8 cellular contexts compared by ENCODE assay signal in the genomic region with DNA sequence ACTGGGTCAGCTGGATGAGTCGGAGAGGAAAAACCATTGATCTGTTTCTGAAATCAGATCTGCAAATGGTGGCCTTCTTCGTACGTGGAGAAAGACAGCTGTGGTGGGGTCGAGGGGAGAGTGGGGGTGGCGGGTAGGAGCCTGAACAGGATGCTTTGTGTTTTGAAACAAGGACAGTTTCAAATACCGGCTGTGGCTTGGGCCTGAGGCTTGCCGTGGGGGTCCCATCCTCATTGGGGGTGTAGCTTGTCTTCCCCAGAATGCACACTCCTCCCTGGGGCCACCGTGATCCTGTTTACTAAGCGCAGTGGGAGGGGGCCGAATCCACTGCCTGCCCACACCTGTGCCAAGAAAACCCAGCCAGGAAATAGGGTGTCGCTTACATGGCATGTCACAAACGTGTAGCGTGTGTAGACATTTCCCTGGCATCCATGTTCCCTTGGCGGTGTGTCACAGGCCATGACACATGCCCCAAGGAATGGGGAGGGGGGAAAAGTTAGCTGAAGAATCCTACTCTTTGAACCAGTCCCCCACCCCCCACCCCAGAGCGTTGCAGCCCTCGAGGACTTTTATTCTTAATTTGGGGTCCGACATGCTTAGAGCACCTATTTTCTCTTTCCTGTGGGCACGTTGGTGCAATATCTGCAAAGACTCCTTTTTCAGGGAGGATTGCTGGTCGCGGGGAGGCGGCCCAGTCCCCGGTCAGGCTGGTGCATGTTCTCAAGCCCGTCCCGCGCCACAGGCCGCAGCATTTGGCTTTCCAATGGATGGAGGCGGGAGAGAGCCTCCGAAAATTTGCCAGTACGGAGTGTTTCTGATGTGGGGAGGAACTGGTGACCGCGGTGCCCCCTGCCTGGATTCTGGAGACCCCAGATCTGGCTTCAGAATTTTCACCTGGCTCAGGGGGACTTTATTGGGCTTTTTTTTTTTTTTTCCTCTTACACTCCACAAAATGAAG. TPM values are rescaled to one million over a fixed set of nuclear protein-coding genes. Genes with fewer than 3 reads are reported as not detected.
A peak's percentile ranks its signal among the peaks of the same experiment; 100 is the strongest.
DNase-seq lines count a peak whose midpoint lies in the region; ATAC-seq, FAIRE-seq and TF ChIP-seq lines count a peak whose summit lies in the region.

No MANE protein-coding gene starts in this region.

- dilution Hi-C loops in keratinocyte (cut with MboI; ENCODE audit: extremely low pct_ligation_motif_present, low sequenced_read_pairs) = no loop called here

- H3K79me2 ChIP-seq in DND-41 (ENCODE audit: insufficient read depth, low read length) = peaks cover 66% of the 10 kb centered on the region
- H3K79me2 ChIP-seq in astrocyte (ENCODE audit: insufficient read depth, low read length) = peaks cover 65% of the 10 kb centered on the region
- peaks cover 64% of the 10 kb centered on the region for H3K79me2 ChIP-seq in keratinocyte (ENCODE audit: control insufficient read depth, insufficient read depth, low read length)

- H4K20me1 ChIP-seq in DND-41 (ENCODE audit: insufficient read depth, low read length) (peaks cover 57% of the 10 kb centered on the region), astrocyte (ENCODE audit: insufficient read depth, low read length) (peaks cover 60% of the 10 kb centered on the region), keratinocyte (ENCODE audit: control insufficient read depth, extremely low read depth, insufficient read depth, low read length) (peaks cover 28% of the 10 kb centered on the region)

- H3K36me3 ChIP-seq in DND-41 (ENCODE audit: insufficient read depth, low read length) = peaks cover 19% of the 10 kb centered on the region
- H3K36me3 ChIP-seq in astrocyte (ENCODE audit: insufficient read depth, low read length) = no peaks in the 10 kb centered on the region
- H3K36me3 ChIP-seq in keratinocyte (ENCODE audit: control insufficient read depth in 2 of 2, extremely low read depth in 1 of 2, insufficient read depth in 2 of 2, low read length in 2 of 2) = peaks cover 0 to 12% of the 10 kb centered on the region in 2 experiments

- peaks cover 4% of the 10 kb centered on the region for H3K36me3 Mint-ChIP-seq in astrocyte (ENCODE audit: low read depth, unreplicated experiment)

- FAIRE-seq in astrocyte (lab: Jason Lieb, UNC) (no peak), keratinocyte (lab: Jason Lieb, UNC) (peak; percentile 41)

- H3K27me3 Mint-ChIP-seq in astrocyte (ENCODE audit: low read depth, unreplicated experiment) = peaks cover 2% of the 10 kb centered on the region

- H3K4me1 Mint-ChIP-seq in astrocyte (ENCODE audit: low read depth, unreplicated experiment) = peaks cover 30% of the 10 kb centered on the region

- H3K4me3 Mint-ChIP-seq in astrocyte (ENCODE audit: unreplicated experiment) = peak overlapping the region; percentile 98

- H3K4me1 ChIP-seq in DND-41 (ENCODE audit: insufficient read depth, low read length) (peaks cover 63% of the 10 kb centered on the region), astrocyte (ENCODE audit: insufficient read depth, low read length) (peaks cover 24% of the 10 kb centered on the region), keratinocyte (ENCODE audit: control insufficient read depth, extremely low read depth, insufficient read depth, low read length) (peaks cover 38% of the 10 kb centered on the region)

- DNase-seq in DND-41 (peak; percentile 67), astrocyte (ENCODE audit: low read depth) (peak; percentile 41), keratinocyte (ENCODE audit: low read depth, low spot score) (no peak), T-helper 9 cell (no peak), NCI-H82 treated with DMSO at 0.1 percent for 48 hours (lab: John Stamatoyannopoulos, UW; ENCODE audit: unreplicated experiment) (no peak)
- DNase-seq in Jurkat, Clone E6-1 (ENCODE audit: low read depth, low spot score) = no peak
- DNase-seq in stimulated activated naive CD4-positive, alpha-beta T cell treated with Interleukin-2 at 50 U/mL for 16 hours (lab: John Stamatoyannopoulos, UW) = peak; percentile 11

- H3K4me2 ChIP-seq in DND-41 (ENCODE audit: insufficient read depth, low read length) (peak overlapping the region; percentile 85), astrocyte (ENCODE audit: low read length) (peak overlapping the region; percentile 95), keratinocyte (ENCODE audit: control insufficient read depth, extremely low read depth, insufficient read depth, low read depth, low read length) (peak overlapping the region; percentile 100)

- ATAC-seq in DND-41 (ENCODE audit: insufficient read depth, low read depth) = peak; percentile 54
- no peak for ATAC-seq in HG02642 (IDR thresholded peaks at IDR 0.05; ENCODE audit: poor library complexity, unreplicated experiment)

- H3K27ac ChIP-seq in DND-41 (ENCODE audit: low read length) (peak overlapping the region; percentile 84), astrocyte (ENCODE audit: low read depth, low read length) (peak overlapping the region; percentile 54), keratinocyte (ENCODE audit: control insufficient read depth, insufficient read depth, low read length) (peak overlapping the region; percentile 96)

- H3K9ac ChIP-seq in DND-41 (ENCODE audit: low read depth, low read length) = peak overlapping the region; percentile 76
- H3K9ac ChIP-seq in astrocyte (ENCODE audit: low read length) = peak overlapping the region; percentile 91
- peak overlapping the region; percentile 99 for H3K9ac ChIP-seq in keratinocyte (ENCODE audit: control insufficient read depth, extremely low read depth, insufficient read depth, low read length)

- H2AFZ ChIP-seq in DND-41 (ENCODE audit: low read depth, low read length) (no peak overlapping the region; the same call in 1 of the 2 replicates), astrocyte (ENCODE audit: low read depth, low read length) (no peak overlapping the region), keratinocyte (ENCODE audit: control insufficient read depth, low read length) (no peak overlapping the region)

- H3K27ac Mint-ChIP-seq in astrocyte (ENCODE audit: unreplicated experiment) = peak overlapping the region; percentile 91

- peaks cover 2% of the 10 kb centered on the region for H3K9me1 ChIP-seq in keratinocyte (ENCODE audit: control insufficient read depth, extremely low read depth, insufficient read depth, low read length)

- peak overlapping the region; percentile 48 to 73 for H3K4me3 ChIP-seq in DND-41 (ENCODE audit: low read depth in 1 of 2, low read length in 2 of 2)
- H3K4me3 ChIP-seq in Jurkat, Clone E6-1 (ENCODE audit: low read length) = peak overlapping the region; percentile 75
- H3K4me3 ChIP-seq in astrocyte (ENCODE audit: insufficient read depth, low read depth, low read length) = peak overlapping the region; percentile 77
- peak overlapping the region; percentile 86 to 100 (median 99) for H3K4me3 ChIP-seq in keratinocyte (ENCODE audit: control insufficient read depth in 2 of 3, extremely low read depth in 1 of 3, insufficient read depth in 2 of 3, low read depth in 1 of 3, low read length in 3 of 3)

- peaks cover 2% of the 10 kb centered on the region for H3K9me3 Mint-ChIP-seq in astrocyte (ENCODE audit: unreplicated experiment)

- H3K9me3 ChIP-seq in DND-41 (ENCODE audit: insufficient read depth, low read length, severe bottlenecking) = no peaks in the 10 kb centered on the region
- no peaks in the 10 kb centered on the region for H3K9me3 ChIP-seq in astrocyte (ENCODE audit: insufficient read depth, low read depth, low read length)
- no peaks in the 10 kb centered on the region for H3K9me3 ChIP-seq in keratinocyte (ENCODE audit: control insufficient read depth, low read depth, low read length)

- TF ChIP-seq CTCF in DND-41 (IDR thresholded peaks at IDR 0.05; ENCODE audit: borderline replicate concordance, extremely low read depth, low read length, poor library complexity, severe bottlenecking) = no peak
- no peak for TF ChIP-seq CTCF in astrocyte (IDR thresholded peaks at IDR 0.05; ENCODE audit: insufficient read depth, low read depth, low read length)
- TF ChIP-seq CTCF in keratinocyte (optimal IDR thresholded peaks at IDR 0.05 in 1 of 3, IDR thresholded peaks at IDR 0.05 in 1 of 3, conservative IDR thresholded peaks at IDR 0.05 in 1 of 3; ENCODE audit: extremely low read depth in 1 of 3, insufficient read depth in 2 of 3, low read length in 3 of 3) = no peak

- H3K27me3 ChIP-seq in DND-41 (ENCODE audit: insufficient read depth, low read length, poor library complexity) (no peaks in the 10 kb centered on the region), astrocyte (ENCODE audit: insufficient read depth, low read length) (peaks cover 10% of the 10 kb centered on the region), keratinocyte (ENCODE audit: control insufficient read depth, extremely low read depth, insufficient read depth, low read length) (no peaks in the 10 kb centered on the region)

RNA-seq across cellular contexts. Expression of gene CMIP, which starts 2.0 kb away (rescaled TPM):
- 41.2 TPM for polyA plus RNA-seq in Jurkat, Clone E6-1 (2012; ENCODE audit: insufficient read depth, insufficient read length)
- total RNA-seq in astrocyte = 64.5 and 71.5 TPM in 2 replicates
- 4.6 to 18.7 TPM (median 5.0 TPM) in 3 replicates for polyA plus RNA-seq in keratinocyte
- 20.1 TPM for polyA plus RNA-seq in keratinocyte (2011; ENCODE audit: low read depth)
- polyA plus RNA-seq in keratinocyte (2011; cell fraction: cytosol; rRNA removed) = 12.3 and 20.2 TPM in 2 replicates
- polyA plus RNA-seq in keratinocyte (2011; cell fraction: nucleus; rRNA removed) = 27.0 and 37.4 TPM in 2 replicates
- polyA plus RNA-seq in keratinocyte (2012; ENCODE audit: low replicate concordance) = 41.8 and 43.5 TPM in 2 replicates
- 22.9 to 114 TPM (median 29.7 TPM) in 3 replicates for polyA minus RNA-seq in keratinocyte
- polyA minus RNA-seq in keratinocyte (2011; cell fraction: cytosol; rRNA and poly(A)+ RNA removed) = 28.2 TPM
- polyA minus RNA-seq in keratinocyte (2011; cell fraction: nucleus; rRNA and poly(A)+ RNA removed) = 33.2 and 59.6 TPM in 2 replicates

Comparison
In these comparisons a context has a peak if more than half of its experiments do, and no peak if none do; other contexts are left out.
1. DNase-seq: peak in DND-41 (single experiment), astrocyte (single experiment) and stimulated activated naive CD4-positive, alpha-beta T cell treated with Interleukin-2 at 50 U/mL for 16 hours (single experiment); none in Jurkat, Clone E6-1 (single experiment), keratinocyte (single experiment), T-helper 9 cell (single experiment) and NCI-H82 treated with DMSO at 0.1 percent for 48 hours (single experiment).
2. Peak in every context shown above with its lines, with median percentiles within 50 percentile points of each other: H3K27ac ChIP-seq, H3K4me2 ChIP-seq, H3K4me3 ChIP-seq and H3K9ac ChIP-seq.